Comparison of ENCODE assay signal across 13 cellular contexts in the genomic region with DNA sequence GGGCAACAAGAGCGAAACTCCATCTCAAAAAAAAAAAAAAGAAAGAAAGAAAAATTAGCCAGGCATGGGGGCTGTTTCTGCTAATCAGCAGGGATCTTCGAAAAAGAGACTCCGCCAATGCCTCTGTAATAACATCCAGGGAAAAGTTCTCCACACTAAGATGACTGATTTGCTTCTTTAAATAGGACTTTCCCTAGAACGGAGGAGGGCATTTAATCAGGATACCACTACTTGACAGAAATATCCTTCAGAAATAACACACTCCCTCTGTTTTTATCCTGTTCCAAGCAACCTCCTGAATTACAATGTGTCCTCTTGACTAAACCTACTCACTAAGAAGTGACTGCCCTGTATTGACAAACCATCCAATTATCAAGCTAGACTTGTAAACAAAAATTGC.
"Had no signal": no experiment of that assay in that cellular context is flagged by ENCODE, and none has a peak within 500 bp of the region (broad histone marks: within the 10 kb centered on the region; RNA-seq: fewer than 3 reads in every experiment).

No MANE protein-coding gene starts in this region.

- H3K9me3 ChIP-seq: stomach had no signal

- DNase-seq: activated CD4-positive, alpha-beta memory T cell treated with anti-CD3 and anti-CD28 coated beads, Interleukin-2, amount 10 ng/mL, durations not matched to agents 7 days and 5 days; activated CD4-positive, alpha-beta T cell treated with anti-CD3 and anti-CD28 coated beads for 36 hours; activated naive CD4-positive, alpha-beta T cell; activated T-cell treated with anti-CD3 and anti-CD28 coated beads, Interleukin-2, amount 50 U/mL, for 72 hours; body of pancreas; erythroblast; hypothalamus; stomach; T-cell; T1000 had no signal

- ATAC-seq: activated CD4-positive, alpha-beta T cell treated with anti-CD3 and anti-CD28 coated beads for 36 hours; activated T-cell treated with anti-CD3 and anti-CD28 coated beads, Interleukin-2, amount 50 U/mL, for 72 hours; body of pancreas; natural killer cell treated with Interleukin-12 subunit alpha and Interleukin-12 subunit beta and Interleukin-15 and Interleukin-18, amount 100 ng/mL, for 72 hours; T-cell had no signal

- H3K27ac Mint-ChIP-seq: activated CD4-positive, alpha-beta memory T cell treated with anti-CD3 and anti-CD28 coated beads, Interleukin-2, amount 10 ng/mL, durations not matched to agents 7 days and 5 days; activated CD4-positive, alpha-beta T cell treated with anti-CD3 and anti-CD28 coated beads for 36 hours; activated T-cell treated with anti-CD3 and anti-CD28 coated beads, Interleukin-2, amount 50 U/mL, for 72 hours; dendritic cell treated with granulocyte-macrophage colony-stimulating factor and Interleukin-4, amounts not matched to agents 40 ng/mL and 50 ng/mL, for 4 days; natural killer cell treated with Interleukin-12 subunit alpha and Interleukin-12 subunit beta and Interleukin-15 and Interleukin-18, amount 100 ng/mL, for 72 hours; T-cell had no signal

- H3K36me3 Mint-ChIP-seq: natural killer cell treated with Interleukin-12 subunit alpha and Interleukin-12 subunit beta and Interleukin-15 and Interleukin-18, amount 100 ng/mL, for 72 hours had no signal

- H3K4me3 Mint-ChIP-seq: activated CD4-positive, alpha-beta memory T cell treated with anti-CD3 and anti-CD28 coated beads, Interleukin-2, amount 10 ng/mL, durations not matched to agents 7 days and 5 days; activated CD4-positive, alpha-beta T cell treated with anti-CD3 and anti-CD28 coated beads for 36 hours; activated T-cell treated with anti-CD3 and anti-CD28 coated beads, Interleukin-2, amount 50 U/mL, for 72 hours; dendritic cell treated with granulocyte-macrophage colony-stimulating factor and Interleukin-4, amounts not matched to agents 40 ng/mL and 50 ng/mL, for 4 days; natural killer cell treated with Interleukin-12 subunit alpha and Interleukin-12 subunit beta and Interleukin-15 and Interleukin-18, amount 100 ng/mL, for 72 hours; T-cell had no signal

- H3K9me3 Mint-ChIP-seq: activated CD4-positive, alpha-beta memory T cell treated with anti-CD3 and anti-CD28 coated beads, Interleukin-2, amount 10 ng/mL, durations not matched to agents 7 days and 5 days; activated T-cell treated with anti-CD3 and anti-CD28 coated beads, Interleukin-2, amount 50 U/mL, for 72 hours; dendritic cell treated with granulocyte-macrophage colony-stimulating factor and Interleukin-4, amounts not matched to agents 40 ng/mL and 50 ng/mL, for 4 days; natural killer cell treated with Interleukin-12 subunit alpha and Interleukin-12 subunit beta and Interleukin-15 and Interleukin-18, amount 100 ng/mL, for 72 hours had no signal

- H3K27me3 ChIP-seq: body of pancreas, stomach had no signal

- H3K27ac ChIP-seq: body of pancreas, skin epidermis, stomach had no signal

- H3K4me3 ChIP-seq: body of pancreas, skin epidermis, stomach had no signal

- H3K27me3 Mint-ChIP-seq: activated CD4-positive, alpha-beta memory T cell treated with anti-CD3 and anti-CD28 coated beads, Interleukin-2, amount 10 ng/mL, durations not matched to agents 7 days and 5 days; activated CD4-positive, alpha-beta T cell treated with anti-CD3 and anti-CD28 coated beads for 36 hours; dendritic cell treated with granulocyte-macrophage colony-stimulating factor and Interleukin-4, amounts not matched to agents 40 ng/mL and 50 ng/mL, for 4 days; natural killer cell treated with Interleukin-12 subunit alpha and Interleukin-12 subunit beta and Interleukin-15 and Interleukin-18, amount 100 ng/mL, for 72 hours; T-cell had no signal
